28 cellular contexts compared by ENCODE assay signal in genomic region chr6:124530926-124531325, GRCh38.
"Had no signal": no experiment of that assay in that cellular context is flagged by ENCODE, and none has a peak within 500 bp of the region (broad histone marks: within the 10 kb centered on the region; RNA-seq: fewer than 3 reads in every experiment).

No MANE protein-coding gene starts in this region.

- H3K27ac ChIP-seq: body of pancreas, coronary artery, dorsolateral prefrontal cortex, gastroesophageal sphincter, neutrophil, right lobe of liver, thoracic aorta, uterus, VCaP had no signal

- H3K36me3 Mint-ChIP-seq: activated naive CD8-positive, alpha-beta T cell; type B pancreatic cell had no signal

- ATAC-seq: body of pancreas; gastroesophageal sphincter; left colon; right lobe of liver; stimulated activated naive CD8-positive, alpha-beta T cell treated with anti-CD3 and anti-CD28 coated beads, Interleukin-15, Interleukin-2, amounts not matched to agents 100 U/mL and 50 U/mL, for 24 hours had no signal

- H3K27ac Mint-ChIP-seq: activated naive CD8-positive, alpha-beta T cell; nephron progenitor cell; T-helper 2 cell treated with Interferon-gamma antibody and Interleukin-4, amounts not matched to agents 5 μg/mL and 100 μg/mL, for 36 hours; type B pancreatic cell had no signal

- H3K4me3 ChIP-seq: body of pancreas, coronary artery, dorsolateral prefrontal cortex, gastroesophageal sphincter, right lobe of liver, thoracic aorta, uterus had no signal

- H3K4me3 Mint-ChIP-seq: activated naive CD8-positive, alpha-beta T cell; nephron progenitor cell; T-helper 2 cell treated with Interferon-gamma antibody and Interleukin-4, amounts not matched to agents 5 μg/mL and 100 μg/mL, for 36 hours; type B pancreatic cell had no signal

- H3K9me3 ChIP-seq: body of pancreas, gastroesophageal sphincter, neutrophil, right lobe of liver, thoracic aorta, uterus had no signal

- H3K27me3 Mint-ChIP-seq: activated naive CD8-positive, alpha-beta T cell had no signal

- H3K36me3 ChIP-seq: gastroesophageal sphincter, neutrophil, right lobe of liver, thoracic aorta, uterus had no signal

- DNase-seq: activated CD4-positive, alpha-beta T cell treated with anti-CD3 and anti-CD28 coated beads for 4 hours; activated CD4-positive, alpha-beta T cell treated with anti-CD3 and anti-CD28 coated beads, Interleukin-2, amount 50 U/mL, for 48 hours; activated CD8-positive, alpha-beta memory T cell treated with anti-CD3 and anti-CD28 coated beads for 24 hours; activated effector memory CD4-positive, alpha-beta T cell treated with Interleukin-2 at 50 U/mL for 16 hours; activated naive CD4-positive, alpha-beta T cell treated with Interleukin-2 at 50 U/mL for 16 hours; aorta; body of pancreas; cerebellar nuclear complex; dorsolateral prefrontal cortex; effector memory CD4-positive, alpha-beta T cell; erythroblast; head of caudate nucleus; hippocampal formation; left colon; mammary epithelial cell; nephron progenitor cell; right lobe of liver; stimulated activated CD4-positive, alpha-beta T cell treated with anti-CD3 and anti-CD28 coated beads, Interleukin-4, amount 100 ng/mL, for 1 hour; stimulated activated naive CD8-positive, alpha-beta T cell treated with anti-CD3 and anti-CD28 coated beads, Interleukin-15, Interleukin-2, amounts not matched to agents 100 U/mL and 50 U/mL, for 24 hours; uterus had no signal

- H3K9me3 Mint-ChIP-seq: nephron progenitor cell; T-helper 2 cell treated with Interferon-gamma antibody and Interleukin-4, amounts not matched to agents 5 μg/mL and 100 μg/mL, for 36 hours; type B pancreatic cell had no signal

- H3K4me1 ChIP-seq: body of pancreas, gastroesophageal sphincter, right lobe of liver, uterus had no signal

- H3K27me3 ChIP-seq: body of pancreas, dorsolateral prefrontal cortex, gastroesophageal sphincter, neutrophil, right lobe of liver, uterus had no signal
